Comparison of ENCODE assay signal across 22 cellular contexts in the genomic region with DNA sequence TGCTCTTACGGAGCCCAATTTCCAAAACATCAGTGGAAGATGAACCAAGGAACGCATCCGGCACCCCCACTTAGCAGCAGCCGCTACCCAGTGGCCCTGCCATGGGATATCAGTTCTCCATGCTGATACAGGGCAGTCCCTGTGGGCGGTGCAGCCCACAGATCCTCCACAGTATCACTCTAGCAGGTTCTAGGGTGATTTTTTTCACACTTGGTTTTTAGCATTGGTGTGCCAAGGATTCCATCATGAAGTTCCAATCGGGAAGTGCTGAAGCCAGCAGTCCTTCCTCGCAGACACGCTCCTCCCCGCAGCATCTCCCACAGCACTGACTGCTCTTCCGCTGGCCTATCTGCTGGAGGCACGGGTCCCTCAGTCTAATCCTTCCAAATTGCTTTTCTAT.
"Had no signal": no experiment of that assay in that cellular context is flagged by ENCODE, and none has a peak within 500 bp of the region (broad histone marks: within the 10 kb centered on the region; RNA-seq: fewer than 3 reads in every experiment).

No MANE protein-coding gene starts in this region.

- H3K4me3 ChIP-seq: MG63, SJSA1, SK-N-MC had no signal

- H3K27me3 ChIP-seq: MG63, SJSA1 had no signal

- H3K9me3 ChIP-seq: MG63, SJSA1 had no signal

- DNase-seq: Karpas-422, KG1, MG63, NCI-H1092, NCI-H1105 treated with DMSO at 0.1 percent for 48 hours, NCI-H1417 treated with DMSO at 0.1 percent for 48 hours, NCI-H146, NCI-H1694 treated with DMSO at 0.1 percent for 48 hours, NCI-H1930, NCI-H2081, NCI-H2107, NCI-H226, NCI-H446, NCI-H510A, NCI-H524 treated with DMSO at 0.1 percent for 48 hours, NCI-H69, NCI-H774, Right ventricle myocardium superior, RPMI8226, SIG-M5 had no signal

- H3K27ac ChIP-seq: SJSA1, SK-N-MC had no signal

- H3K36me3 ChIP-seq: MG63, SJSA1 had no signal
